ENCODE assay signal across 8 cellular contexts in genomic region chr3:64687781-64688515, GRCh38. TPM values are rescaled to one million over a fixed set of nuclear protein-coding genes. Genes with fewer than 3 reads are reported as not detected.
A peak's percentile ranks its signal among the peaks of the same experiment; 100 is the strongest.
DNase-seq lines count a peak whose midpoint lies in the region; ATAC-seq and TF ChIP-seq lines count a peak whose summit lies in the region.

A gene with protein sequence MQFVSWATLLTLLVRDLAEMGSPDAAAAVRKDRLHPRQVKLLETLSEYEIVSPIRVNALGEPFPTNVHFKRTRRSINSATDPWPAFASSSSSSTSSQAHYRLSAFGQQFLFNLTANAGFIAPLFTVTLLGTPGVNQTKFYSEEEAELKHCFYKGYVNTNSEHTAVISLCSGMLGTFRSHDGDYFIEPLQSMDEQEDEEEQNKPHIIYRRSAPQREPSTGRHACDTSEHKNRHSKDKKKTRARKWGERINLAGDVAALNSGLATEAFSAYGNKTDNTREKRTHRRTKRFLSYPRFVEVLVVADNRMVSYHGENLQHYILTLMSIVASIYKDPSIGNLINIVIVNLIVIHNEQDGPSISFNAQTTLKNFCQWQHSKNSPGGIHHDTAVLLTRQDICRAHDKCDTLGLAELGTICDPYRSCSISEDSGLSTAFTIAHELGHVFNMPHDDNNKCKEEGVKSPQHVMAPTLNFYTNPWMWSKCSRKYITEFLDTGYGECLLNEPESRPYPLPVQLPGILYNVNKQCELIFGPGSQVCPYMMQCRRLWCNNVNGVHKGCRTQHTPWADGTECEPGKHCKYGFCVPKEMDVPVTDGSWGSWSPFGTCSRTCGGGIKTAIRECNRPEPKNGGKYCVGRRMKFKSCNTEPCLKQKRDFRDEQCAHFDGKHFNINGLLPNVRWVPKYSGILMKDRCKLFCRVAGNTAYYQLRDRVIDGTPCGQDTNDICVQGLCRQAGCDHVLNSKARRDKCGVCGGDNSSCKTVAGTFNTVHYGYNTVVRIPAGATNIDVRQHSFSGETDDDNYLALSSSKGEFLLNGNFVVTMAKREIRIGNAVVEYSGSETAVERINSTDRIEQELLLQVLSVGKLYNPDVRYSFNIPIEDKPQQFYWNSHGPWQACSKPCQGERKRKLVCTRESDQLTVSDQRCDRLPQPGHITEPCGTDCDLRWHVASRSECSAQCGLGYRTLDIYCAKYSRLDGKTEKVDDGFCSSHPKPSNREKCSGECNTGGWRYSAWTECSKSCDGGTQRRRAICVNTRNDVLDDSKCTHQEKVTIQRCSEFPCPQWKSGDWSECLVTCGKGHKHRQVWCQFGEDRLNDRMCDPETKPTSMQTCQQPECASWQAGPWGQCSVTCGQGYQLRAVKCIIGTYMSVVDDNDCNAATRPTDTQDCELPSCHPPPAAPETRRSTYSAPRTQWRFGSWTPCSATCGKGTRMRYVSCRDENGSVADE (N-terminal part only) (minus strand): TSS chr3:64688000. CDS start chr3:64687657, 343 bp downstream.

- H3K9me3 ChIP-seq in SJCRH30 (replicated peaks) = no peaks in the 10 kb centered on the region
- H3K9me3 ChIP-seq in fibroblast of lung (ENCODE audit: control insufficient read depth, insufficient read depth, low read depth, low read length) = no peaks in the 10 kb centered on the region

- H3K9ac ChIP-seq in fibroblast of lung (ENCODE audit: insufficient read depth, low read length) = peak within 1 kb of the TSS; percentile 64

- under 1% methylated on average over 56 of the region's 58 CpGs for WGBS in urinary bladder

- no peaks in the 10 kb centered on the region for H3K36me3 ChIP-seq in SJCRH30
- H3K36me3 ChIP-seq in fibroblast of lung (ENCODE audit: control insufficient read depth, insufficient read depth, low read length) = no peaks in the 10 kb centered on the region
- H3K36me3 ChIP-seq in urinary bladder (ENCODE audit: insufficient read depth) = no peaks in the 10 kb centered on the region

- H4K20me1 ChIP-seq in fibroblast of lung (ENCODE audit: control insufficient read depth, extremely low read depth, insufficient read depth, low read length) = no peaks in the 10 kb centered on the region

- H3K4me1 ChIP-seq in SJCRH30 (0 out of 2 replicates have a peak, but pooled peaks cover 3% of the 10 kb centered on the region), fibroblast of lung (ENCODE audit: control insufficient read depth, extremely low read depth, insufficient read depth, low read length) (no peaks in the 10 kb centered on the region), urinary bladder (ENCODE audit: insufficient read depth) (peaks cover 2% of the 10 kb centered on the region)

- H3K27ac ChIP-seq in SJCRH30 (peak within 1 kb of the TSS; percentile 32), fibroblast of lung (ENCODE audit: insufficient read depth, low read length) (peak within 1 kb of the TSS; percentile 81), urinary bladder (ENCODE audit: low read depth) (peak within 1 kb of the TSS; percentile 62)

- TF ChIP-seq CTCF in fibroblast of lung (conservative IDR thresholded peaks at IDR 0.05 in 1 of 2, IDR thresholded peaks at IDR 0.05 in 1 of 2; ENCODE audit: low read depth in 1 of 2, low read length in 2 of 2) = no peak

- H3K27me3 ChIP-seq in SJCRH30 (no peaks in the 10 kb centered on the region), fibroblast of lung (ENCODE audit: control insufficient read depth, insufficient read depth, low read length) (no peaks in the 10 kb centered on the region)

- DNase-seq in COLO668 (lab: John Stamatoyannopoulos, UW; ENCODE audit: unreplicated experiment) (peak; percentile 50), SJCRH30 (peak; percentile 80 to 83), fibroblast of lung (ENCODE audit: low read depth in 2 of 2) (peak; percentile 73 to 87), mucosa of gallbladder (ENCODE audit: low spot score) (peak; percentile 53), NCI-H446 (lab: John Stamatoyannopoulos, UW) (no peak)
- no peak for DNase-seq in activated effector memory CD4-positive, alpha-beta T cell treated with anti-CD3 and anti-CD28 coated beads, Interleukin-2, amount 50 U/mL, for 16 hours

- H3K79me2 ChIP-seq in fibroblast of lung (ENCODE audit: control insufficient read depth, insufficient read depth, low read length) = no peaks in the 10 kb centered on the region

- peak within 1 kb of the TSS; percentile 96 for H3K4me2 ChIP-seq in fibroblast of lung (ENCODE audit: extremely low read depth, insufficient read depth, low read length)

- ATAC-seq in HG03095 (IDR thresholded peaks at IDR 0.05; ENCODE audit: unreplicated experiment) = no peak

- H2AFZ ChIP-seq in fibroblast of lung (ENCODE audit: low read length) = peak within 1 kb of the TSS; percentile 95

- H3K4me3 ChIP-seq in SJCRH30 = peak within 1 kb of the TSS; percentile 59
- H3K4me3 ChIP-seq in fibroblast of lung (replicated peaks in 1 of 4; ENCODE audit: control extremely low read depth in 1 of 4, insufficient read depth in 1 of 4, low read depth in 3 of 4, low read length in 4 of 4) = peak within 1 kb of the TSS; percentile 69 to 92 (median 83)
- peak within 1 kb of the TSS; percentile 62 for H3K4me3 ChIP-seq in urinary bladder (ENCODE audit: low read depth, low read length)

RNA-seq across cellular contexts. Expression of the gene that starts here (rescaled TPM):
- total RNA-seq in SJCRH30 (2014; rRNA removed; shearing (Covaris generic)) = 6.7 and 6.9 TPM in 2 replicates
- total RNA-seq in fibroblast of lung = 1.8 and 2.1 TPM in 2 replicates
- 0.69 and 0.82 TPM in 2 replicates for polyA plus RNA-seq in fibroblast of lung
- polyA plus RNA-seq in fibroblast of lung (2012) = 0.64 and 0.67 TPM in 2 replicates
- polyA minus RNA-seq in fibroblast of lung (ENCODE audit: low replicate concordance) = 1.1 and 2.0 TPM in 2 replicates
- total RNA-seq in mucosa of gallbladder = 8.2 TPM
- 120 TPM for total RNA-seq in urinary bladder
- polyA plus RNA-seq in urinary bladder = 20.7 TPM

Comparison
In these comparisons a context has a peak if more than half of its experiments do, and no peak if none do; other contexts are left out.
1. RNA of the gene that starts here (total RNA-seq): 120 TPM in urinary bladder (single experiment); 8.2 TPM in mucosa of gallbladder (single experiment), 6.7 to 6.9 TPM in SJCRH30 and 1.8 to 2.1 TPM in fibroblast of lung; every median in the first group is over 10 times any median in the second.
2. RNA of the gene that starts here (polyA plus RNA-seq): 20.7 TPM in urinary bladder (single experiment); 0.64 to 0.82 TPM in fibroblast of lung; every median in the first group is over 10 times any median in the second.
3. DNase-seq: peak in COLO668 (single experiment), SJCRH30 (2 of 2), fibroblast of lung (2 of 2) and mucosa of gallbladder (single experiment); none in NCI-H446 (0 of 2) and activated effector memory CD4-positive, alpha-beta T cell treated with anti-CD3 and anti-CD28 coated beads, Interleukin-2, amount 50 U/mL, for 16 hours (single experiment).
4. Peak in every context shown above with its lines, with median percentiles within 50 percentile points of each other: H3K27ac ChIP-seq and H3K4me3 ChIP-seq.